8 cellular contexts compared by ENCODE assay signal in genomic region chr1:228378453-228379164, GRCh38. TPM values are rescaled to one million over a fixed set of nuclear protein-coding genes. Genes with fewer than 3 reads are reported as not detected.
A peak's percentile ranks its signal among the peaks of the same experiment; 100 is the strongest.
DNase-seq lines count a peak whose midpoint lies in the region; ATAC-seq and TF ChIP-seq lines count a peak whose summit lies in the region.

No MANE protein-coding gene starts in this region.

- 1 to 6% methylated on average over 55 to 69 of the region's 70 CpGs for WGBS in lung, 2 donors

- CTCF ChIA-PET in activated CD4-positive, alpha-beta memory T cell treated with anti-CD3 and anti-CD28 coated beads for 36 hours (lab: Charles Lee) = no interaction called here

- POLR2A ChIA-PET in activated CD4-positive, alpha-beta memory T cell treated with anti-CD3 and anti-CD28 coated beads for 36 hours (lab: Charles Lee) = no interaction called here

- peak overlapping the region; percentile 74 for H3K4me3 Mint-ChIP-seq in activated CD4-positive, alpha-beta memory T cell treated with anti-CD3 and anti-CD28 coated beads for 36 hours

- H3K4me3 ChIP-seq in lung = peak overlapping the region; percentile 34

- H3K9me3 ChIP-seq in lung (ENCODE audit: control insufficient read depth in 2 of 2, insufficient read depth in 1 of 2, low read length in 1 of 2) = no peaks in the 10 kb centered on the region

- peaks cover 4 to 5% of the 10 kb centered on the region in 2 donors for H3K4me1 ChIP-seq in lung (ENCODE audit: control insufficient read depth in 2 of 2, insufficient read depth in 2 of 2, low read length in 2 of 2)

- no peak overlapping the region for H3K27ac Mint-ChIP-seq in activated CD4-positive, alpha-beta memory T cell treated with anti-CD3 and anti-CD28 coated beads for 36 hours

- no peaks in the 10 kb centered on the region for H3K9me3 Mint-ChIP-seq in activated CD4-positive, alpha-beta memory T cell treated with anti-CD3 and anti-CD28 coated beads for 36 hours

- intact Hi-C loops in activated CD4-positive, alpha-beta memory T cell treated with anti-CD3 and anti-CD28 coated beads for 36 hours (cut with micrococcal nuclease) = loop anchor here (2.0 to 5.0 kb wide), 2 partner anchors 124 to 136 kb away; no protein-coding TSS in a partner anchor

- H3K36me3 Mint-ChIP-seq in activated CD4-positive, alpha-beta memory T cell treated with anti-CD3 and anti-CD28 coated beads for 36 hours = no peaks in the 10 kb centered on the region

- no peaks in the 10 kb centered on the region for H3K27me3 ChIP-seq in lung (ENCODE audit: control insufficient read depth, insufficient read depth)

- peak overlapping the region in 1 of 2 donors; percentile 41 for H3K27ac ChIP-seq in lung (ENCODE audit: low read depth in 1 of 2, low read length in 1 of 2)

- DNase-seq in GM10266 (ENCODE audit: extremely low spot score) = no peak
- peak; percentile 78 for DNase-seq in NCI-H2196 (lab: John Stamatoyannopoulos, UW; ENCODE audit: unreplicated experiment)
- peak; percentile 81 for DNase-seq in activated CD4-positive, alpha-beta memory T cell treated with anti-CD3 and anti-CD28 coated beads for 36 hours
- DNase-seq in effector CD4-positive, alpha-beta T cell = peak; percentile 30
- DNase-seq in lung (ENCODE audit: low spot score) = peak; percentile 82
- peak in 2 of 3 donors; percentile 13 to 41 for DNase-seq in stimulated activated CD4-positive, alpha-beta T cell treated with anti-CD3 and anti-CD28 coated beads, TNF-alpha, amount 100 ng/mL, for 1 hour (ENCODE audit: low read depth in 3 of 3, low spot score in 1 of 3)
- DNase-seq in LoVo (ENCODE audit: low spot score) = no peak

- peaks cover 10% of the 10 kb centered on the region for H3K27me3 Mint-ChIP-seq in activated CD4-positive, alpha-beta memory T cell treated with anti-CD3 and anti-CD28 coated beads for 36 hours

- TF ChIP-seq CTCF in GM10266 (IDR thresholded peaks at IDR 0.05; ENCODE audit: control insufficient read depth, insufficient read depth, low read depth, missing control alignments) (peak; percentile 37), lung (IDR thresholded peaks at IDR 0.05; ENCODE audit: control extremely low read depth, extremely low read depth) (no peak)

- H3K36me3 ChIP-seq in lung (ENCODE audit: control insufficient read depth in 2 of 2, insufficient read depth in 2 of 2, low read length in 2 of 2) = no peaks in the 10 kb centered on the region

- peaks cover 11% of the 10 kb centered on the region for H3K4me1 Mint-ChIP-seq in activated CD4-positive, alpha-beta memory T cell treated with anti-CD3 and anti-CD28 coated beads for 36 hours (ENCODE audit: low read depth)

- peak; percentile 54 for ATAC-seq in lung (ENCODE audit: insufficient read depth, low FRiP score)
- no peak for ATAC-seq in GM19035 (IDR thresholded peaks at IDR 0.05; ENCODE audit: unreplicated experiment)

RNA-seq across cellular contexts. Expression of gene TRIM11, which starts 28.0 kb away (rescaled TPM):
- 10 to 100 TPM; 33.6 to 34.9 TPM for total RNA-seq in activated CD4-positive, alpha-beta memory T cell treated with anti-CD3 and anti-CD28 coated beads for 36 hours
- total RNA-seq in lung = 10 to 100 TPM; 16.8 to 29.4 TPM
- polyA plus RNA-seq in lung = 10 to 100 TPM; 13.8 to 16.4 TPM

RNA-seq across cellular contexts. Expression of gene TRIM17, which starts 38.1 kb away (rescaled TPM):
- 1 to 10 TPM; 1.5 to 1.6 TPM for total RNA-seq in activated CD4-positive, alpha-beta memory T cell treated with anti-CD3 and anti-CD28 coated beads for 36 hours
- 1 to 10 TPM; 2.2 to 3.3 TPM for total RNA-seq in lung
- polyA plus RNA-seq in lung = 1 to 10 TPM; 1.0 to 1.5 TPM

Comparison
In these comparisons a context has a peak if more than half of its experiments do, and no peak if none do; other contexts are left out.
1. DNase-seq: peak in NCI-H2196 (single experiment), activated CD4-positive, alpha-beta memory T cell treated with anti-CD3 and anti-CD28 coated beads for 36 hours (single experiment), effector CD4-positive, alpha-beta T cell (single experiment), lung (single experiment) and stimulated activated CD4-positive, alpha-beta T cell treated with anti-CD3 and anti-CD28 coated beads, TNF-alpha, amount 100 ng/mL, for 1 hour (2 of 3); none in GM10266 (single experiment) and LoVo (single experiment).